In the genomic region with DNA sequence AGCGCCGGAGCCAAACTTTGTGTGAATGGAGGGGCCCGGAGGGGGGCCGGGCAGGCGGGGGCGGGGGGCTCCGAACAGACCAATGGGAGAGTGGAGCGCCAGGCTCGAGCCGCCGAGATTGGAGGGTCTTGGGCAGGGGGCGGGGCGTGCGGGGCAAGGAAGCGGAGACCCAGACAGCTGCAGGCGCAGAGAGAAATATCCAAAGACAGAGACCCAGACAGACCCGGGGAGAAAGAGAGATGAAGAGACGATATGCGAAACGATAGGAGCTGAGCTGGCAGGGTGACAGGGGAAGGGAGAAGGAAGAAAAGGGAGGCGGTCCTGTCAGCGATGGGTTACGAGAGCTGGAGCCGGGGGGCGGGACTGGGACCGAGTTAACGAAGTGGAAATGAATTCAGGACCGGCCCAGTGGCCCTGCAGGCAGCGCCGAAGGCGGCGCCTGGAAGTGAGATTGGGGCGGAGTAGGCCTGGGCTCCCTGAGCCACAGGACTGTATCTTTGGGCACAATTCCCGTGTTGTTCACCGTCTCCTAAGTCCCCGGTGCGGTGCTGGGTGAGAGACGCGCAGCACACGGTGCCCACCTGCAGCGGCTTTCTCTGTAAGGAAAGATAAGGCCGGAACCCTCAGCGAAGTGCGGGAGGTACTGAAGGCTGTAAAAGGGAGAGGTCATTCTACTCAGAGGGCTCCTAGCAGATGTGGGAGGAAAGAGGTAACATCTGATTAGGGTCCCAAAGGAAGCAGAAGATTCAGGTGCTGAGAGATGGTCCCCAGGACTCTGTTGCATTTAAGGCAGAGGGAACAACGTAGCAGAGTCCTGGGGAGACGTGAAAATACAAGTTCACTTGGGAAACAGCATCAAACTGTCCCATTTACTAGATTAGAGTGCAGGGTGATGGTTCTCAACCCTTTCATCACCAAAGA, we compare ENCODE assay signal across 8 cellular contexts. TPM values are rescaled to one million over a fixed set of nuclear protein-coding genes. Genes with fewer than 3 reads are reported as not detected.
A peak's percentile ranks its signal among the peaks of the same experiment; 100 is the strongest.
DNase-seq lines count a peak whose midpoint lies in the region; ATAC-seq and TF ChIP-seq lines count a peak whose summit lies in the region.

No MANE protein-coding gene starts in this region.

- H3K27me3 Mint-ChIP-seq in activated T-cell treated with anti-CD3 and anti-CD28 coated beads, Interleukin-2, amount 50 U/mL, for 24 hours, result peaks cover 57% of the 10 kb centered on the region

- peak overlapping the region; percentile 33 for H3K4me3 ChIP-seq in AG09309 (ENCODE audit: control insufficient read depth, low read depth, low read length)
- H3K4me3 ChIP-seq in esophagus muscularis mucosa, result peak overlapping the region; percentile 55 to 59 (median 58)
- H3K4me3 ChIP-seq in mucosa of rectum (ENCODE audit: low read length in 2 of 2), result peak overlapping the region; percentile 69 to 76

- no peak overlapping the region for H3K27ac ChIP-seq in esophagus muscularis mucosa (replicated peaks in 1 of 4)
- peak overlapping the region in 1 of 2 donors; percentile 4 for H3K27ac ChIP-seq in mucosa of rectum (ENCODE audit: low read depth in 2 of 2, low read length in 2 of 2)

- H3K4me1 ChIP-seq in esophagus muscularis mucosa (peaks cover 9 to 16% (median 14%) of the 10 kb centered on the region in 4 donors), mucosa of rectum (ENCODE audit: control insufficient read depth in 2 of 2, insufficient read depth in 2 of 2, low read length in 2 of 2) (peaks cover 5 to 7% of the 10 kb centered on the region in 2 donors)

- peaks cover 15% of the 10 kb centered on the region for H3K4me1 Mint-ChIP-seq in activated T-cell treated with anti-CD3 and anti-CD28 coated beads, Interleukin-2, amount 50 U/mL, for 24 hours (ENCODE audit: low read depth)

- no peaks in the 10 kb centered on the region for H3K9me3 Mint-ChIP-seq in activated T-cell treated with anti-CD3 and anti-CD28 coated beads, Interleukin-2, amount 50 U/mL, for 24 hours

- peak overlapping the region; percentile 81 for H3K4me3 Mint-ChIP-seq in activated T-cell treated with anti-CD3 and anti-CD28 coated beads, Interleukin-2, amount 50 U/mL, for 24 hours

- no peak for TF ChIP-seq EP300 in esophagus muscularis mucosa (IDR thresholded peaks at IDR 0.05)

- TF ChIP-seq POLR2A in esophagus muscularis mucosa (IDR thresholded peaks at IDR 0.05; ENCODE audit: low read depth), result no peak

- H3K36me3 Mint-ChIP-seq in activated T-cell treated with anti-CD3 and anti-CD28 coated beads, Interleukin-2, amount 50 U/mL, for 24 hours (ENCODE audit: low read depth), result no peaks in the 10 kb centered on the region

- WGBS in esophagus muscularis mucosa, result 3% methylated on average over 44 of the region's 46 CpGs

- intact Hi-C loops in esophagus muscularis mucosa (cut with DNase I), result no loop called here

- no peaks in the 10 kb centered on the region for H3K9me3 ChIP-seq in esophagus muscularis mucosa
- H3K9me3 ChIP-seq in mucosa of rectum (ENCODE audit: control insufficient read depth in 2 of 2, low read length in 2 of 2), result no peaks in the 10 kb centered on the region

- no peak overlapping the region for H3K27ac Mint-ChIP-seq in activated T-cell treated with anti-CD3 and anti-CD28 coated beads, Interleukin-2, amount 50 U/mL, for 24 hours

- TF ChIP-seq CTCF in AG09309 (IDR thresholded peaks at IDR 0.05; ENCODE audit: control insufficient read depth, insufficient read depth, low read depth, low read length, missing control alignments) (no peak), GM20000 (IDR thresholded peaks at IDR 0.05; ENCODE audit: extremely low read depth, missing control alignments) (no peak), esophagus muscularis mucosa (IDR thresholded peaks at IDR 0.05) (no peak)

- no peak for ATAC-seq in HG02623 (IDR thresholded peaks at IDR 0.05; ENCODE audit: unreplicated experiment)

- H3K9ac ChIP-seq in mucosa of rectum (ENCODE audit: low read depth in 1 of 2, low read length in 2 of 2), result peak overlapping the region; percentile 6 to 14

- H3K36me3 ChIP-seq in esophagus muscularis mucosa (no peaks in the 10 kb centered on the region), mucosa of rectum (ENCODE audit: control insufficient read depth in 2 of 2, insufficient read depth in 2 of 2, low read length in 2 of 2) (no peaks in the 10 kb centered on the region)

- peaks cover 0 to 33% (median 8%) of the 10 kb centered on the region in 4 donors for H3K27me3 ChIP-seq in esophagus muscularis mucosa
- peaks cover 6 to 8% of the 10 kb centered on the region in 2 donors for H3K27me3 ChIP-seq in mucosa of rectum (ENCODE audit: control insufficient read depth in 2 of 2, insufficient read depth in 2 of 2, low read length in 2 of 2)

- DNase-seq in AG09309 (ENCODE audit: low read depth) (no peak), GM20000 (ENCODE audit: low spot score) (peak; percentile 86), NCI-H82 treated with DMSO at 0.1 percent for 48 hours (lab: John Stamatoyannopoulos, UW; ENCODE audit: unreplicated experiment) (peak; percentile 66), esophagus muscularis mucosa (ENCODE audit: extremely low spot score) (no peak)
- peak; percentile 78 for DNase-seq in activated T-cell treated with anti-CD3 and anti-CD28 coated beads, Interleukin-2, amount 50 U/mL, for 24 hours
- peak; percentile 71 for DNase-seq in stimulated activated CD8-positive, alpha-beta memory T cell treated with anti-CD3 and anti-CD28 coated beads, Interleukin-4, amount 100 ng/mL, for 24 hours (ENCODE audit: low read depth)

RNA-seq across cellular contexts. Expression of a gene that starts 0.5 kb away (rescaled TPM):
- total RNA-seq in esophagus muscularis mucosa, result under 1 TPM in 1 of 4 donors, not detected in 3; 0.06 TPM

RNA-seq across cellular contexts. Expression of a gene that starts 10.8 kb away (rescaled TPM):
- total RNA-seq in esophagus muscularis mucosa, result not detected

RNA-seq across cellular contexts. Expression of a gene that starts 27.9 kb away (rescaled TPM):
- total RNA-seq in esophagus muscularis mucosa, result 10 to 100 TPM; 12.0 to 27.0 (median 21.9) TPM

RNA-seq across cellular contexts. Expression of a gene that starts 38.7 kb away (rescaled TPM):
- 1 to 10 TPM; 2.8 to 4.9 (median 4.6) TPM for total RNA-seq in esophagus muscularis mucosa

RNA-seq across cellular contexts. Expression of a gene that starts 45.1 kb away (rescaled TPM):
- 100 to 1,000 TPM; 101 to 214 (median 130) TPM for total RNA-seq in esophagus muscularis mucosa

Comparison
In these comparisons a context has a peak if more than half of its experiments do, and no peak if none do; other contexts are left out.
1. DNase-seq: peak in GM20000 (single experiment), NCI-H82 treated with DMSO at 0.1 percent for 48 hours (single experiment), activated T-cell treated with anti-CD3 and anti-CD28 coated beads, Interleukin-2, amount 50 U/mL, for 24 hours (single experiment) and stimulated activated CD8-positive, alpha-beta memory T cell treated with anti-CD3 and anti-CD28 coated beads, Interleukin-4, amount 100 ng/mL, for 24 hours (single experiment); none in AG09309 (single experiment) and esophagus muscularis mucosa (single experiment).
2. Peak in every context shown above with its lines, with median percentiles within 50 percentile points of each other: H3K4me3 ChIP-seq.